10 cellular contexts compared by ENCODE assay signal in genomic region chr9:99141849-99142248, GRCh38.
"Had no signal": no experiment of that assay in that cellular context is flagged by ENCODE, and none has a peak within 500 bp of the region (broad histone marks: within the 10 kb centered on the region; RNA-seq: fewer than 3 reads in every experiment).

No MANE protein-coding gene starts in this region.

- H3K4me3 ChIP-seq: ascending aorta, neural progenitor cell, pancreas, SJCRH30, tibial artery had no signal

- H3K27me3 ChIP-seq: ascending aorta, foreskin keratinocyte, neural progenitor cell, pancreas, SJCRH30, tibial artery had no signal

- H2AFZ ChIP-seq: neural progenitor cell had no signal

- H3K4me2 ChIP-seq: neural progenitor cell had no signal

- H3K27ac ChIP-seq: ascending aorta, foreskin keratinocyte, neural progenitor cell, pancreas, SJCRH30, tibial artery had no signal

- ATAC-seq: activated CD4-positive, alpha-beta T cell treated with anti-CD3 and anti-CD28 coated beads for 36 hours; foreskin keratinocyte; left lobe of liver; pancreas had no signal

- DNase-seq: activated CD4-positive, alpha-beta T cell treated with anti-CD3 and anti-CD28 coated beads for 36 hours; foreskin keratinocyte; mammary epithelial cell; pancreas; retina; SJCRH30; tibial artery had no signal

- H3K9me3 ChIP-seq: ascending aorta, pancreas, SJCRH30, tibial artery had no signal

- H3K9ac ChIP-seq: neural progenitor cell had no signal

- H3K4me1 ChIP-seq: ascending aorta, foreskin keratinocyte, pancreas, SJCRH30 had no signal
